Comparison of ENCODE assay signal across 9 cellular contexts in the genomic region with DNA sequence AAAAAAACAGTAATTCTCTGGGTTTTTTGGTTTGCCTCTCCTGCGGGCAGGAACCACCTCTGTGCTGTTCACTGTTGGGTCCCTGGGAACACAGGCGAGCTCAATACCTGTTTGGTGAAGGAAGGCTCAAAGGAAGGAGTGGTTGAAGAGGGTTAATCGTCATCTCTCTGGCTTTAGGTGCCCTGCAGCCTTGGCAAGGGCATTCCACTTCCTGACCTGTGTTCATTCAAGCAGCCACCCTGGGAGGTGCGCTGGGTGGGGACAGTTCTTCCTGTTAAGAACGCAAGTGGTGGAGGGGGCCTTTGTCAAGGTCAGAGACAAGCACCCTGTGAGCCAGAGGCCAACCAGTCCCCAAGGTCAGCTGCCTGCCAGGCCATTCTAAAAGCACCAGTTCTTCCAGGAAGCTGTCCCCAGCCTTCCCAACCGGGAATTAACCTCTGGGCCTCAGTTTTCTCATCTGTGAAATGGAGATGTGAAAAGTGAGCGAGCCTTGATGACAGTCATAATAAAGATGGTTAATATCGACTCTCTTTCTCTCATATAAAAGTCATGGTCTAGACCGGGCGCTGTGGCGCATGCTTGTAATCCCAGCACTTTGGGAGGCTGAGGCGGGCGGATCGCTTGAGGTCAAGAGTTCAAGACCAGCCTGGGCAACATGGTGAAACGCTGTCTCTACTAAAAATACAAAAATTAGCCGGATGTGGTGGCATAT. TPM values are rescaled to one million over a fixed set of nuclear protein-coding genes. Genes with fewer than 3 reads are reported as not detected.
DNase-seq lines count a peak whose midpoint lies in the region; ATAC-seq, FAIRE-seq and TF ChIP-seq lines count a peak whose summit lies in the region.
"Had no signal": no experiment of that assay in that cellular context is flagged by ENCODE, and none has a peak within 500 bp of the region (broad histone marks: within the 10 kb centered on the region; RNA-seq: fewer than 3 reads in every experiment).

No MANE protein-coding gene starts in this region.

- no TSS peak for BruUV-seq in HepG2 (replicated peaks; lab: Mats Ljungman, UMichigan)

- H3K27ac ChIP-seq in HepG2 (ENCODE audit: extremely low read length, insufficient read depth, low read length) (no peak overlapping the region), vagina (peak overlapping the region; percentile 66), tibial nerve (peak overlapping the region in 1 of 4 donors; percentile 64)

- TF ChIP-seq EP300 in HepG2 (IDR thresholded peaks at IDR 0.05; ENCODE audit: low read depth in 2 of 2, low read length in 2 of 2) (no peak), HepG2 (CRISPR knock-in tag; IDR thresholded peaks at IDR 0.05; ENCODE audit: borderline replicate concordance) (no peak), tibial nerve (IDR thresholded peaks at IDR 0.05) (no peak)

- FAIRE-seq in HepG2 (lab: Jason Lieb, UNC), result no peak

- no peak for TF ChIP-seq RAD21 in HepG2 (CRISPR knock-in tag; IDR thresholded peaks at IDR 0.05)

- H3K9me3 ChIP-seq in HepG2 (ENCODE audit: low read length) (no peaks in the 10 kb centered on the region), vagina (no peaks in the 10 kb centered on the region), tibial nerve (no peaks in the 10 kb centered on the region)

- H3K79me2 ChIP-seq in HepG2 (ENCODE audit: insufficient read depth, low read length), result peaks cover 30% of the 10 kb centered on the region

- in situ Hi-C loops in HepG2 (cut with HindIII; ENCODE audit: extremely low pct_ligation_motif_present, low pct_unique_long_range_greater_than_20kb), result no loop called here

- no peak for ATAC-seq in HepG2
- ATAC-seq in HG02885 (IDR thresholded peaks at IDR 0.05; ENCODE audit: poor library complexity, unreplicated experiment), result no peak

- H3K4me1 ChIP-seq in HepG2 (ENCODE audit: insufficient read depth, low read length), result peaks cover 82% of the 10 kb centered on the region
- peaks cover 40% of the 10 kb centered on the region for H3K4me1 ChIP-seq in vagina
- peaks cover 0 to 38% (median 12%) of the 10 kb centered on the region in 4 donors for H3K4me1 ChIP-seq in tibial nerve

- TF ChIP-seq POLR2A in HepG2 (IDR thresholded peaks at IDR 0.05; ENCODE audit: insufficient read depth in 1 of 2, low read depth in 2 of 2, low read length in 2 of 2) (no peak), vagina (IDR thresholded peaks at IDR 0.05) (no peak), tibial nerve (IDR thresholded peaks at IDR 0.05) (no peak)

- CTCF ChIA-PET in HepG2 (lab: Yijun Ruan, JAX; ENCODE audit: low intra/inter-chr PET ratio, low total read pairs), result no interaction called here

- no peak overlapping the region for H3K9ac ChIP-seq in HepG2 (ENCODE audit: insufficient read depth, low read depth, low read length)

- no peak overlapping the region for H3K4me2 ChIP-seq in HepG2 (ENCODE audit: low read depth, low read length)

- POLR2A ChIA-PET in HepG2 (lab: Yijun Ruan, JAX), result interaction anchor here (0.9 to 1.0 kb wide), 2 partner anchors 13 to 38 kb away, joined by 3 to 5 read pairs; no protein-coding TSS in a partner anchor

- intact Hi-C loops in HepG2 (cut with micrococcal nuclease; ENCODE audit: unreplicated experiment) (no loop called here), vagina (cut with DNase I) (no loop called here)

- 81% methylated on average over 16 of the region's 16 CpGs for WGBS in HepG2 (ENCODE audit: low lambda C conversion rate)
- WGBS in tibial nerve, 2 donors, result 75 to 83% methylated on average over 16 of the region's 16 CpGs

- H4K20me1 ChIP-seq in HepG2 (ENCODE audit: insufficient read depth, low read length), result peaks cover 14% of the 10 kb centered on the region; the same call in 1 of the 2 replicates

- H3K27me3 ChIP-seq in HepG2 (ENCODE audit: control insufficient read depth in 1 of 2, insufficient read depth in 2 of 2, low read length in 2 of 2), result no peaks in the 10 kb centered on the region; a peak in 1 of 5 replicates
- H3K27me3 ChIP-seq in vagina, result no peaks in the 10 kb centered on the region
- H3K27me3 ChIP-seq in tibial nerve, result no peaks in the 10 kb centered on the region

- H3K4me3 ChIP-seq in HepG2 (replicated peaks in 1 of 3; ENCODE audit: insufficient read depth in 1 of 3, low read depth in 2 of 3, low read length in 3 of 3) (no peak overlapping the region), vagina (no peak overlapping the region), tibial nerve (no peak overlapping the region)

- DNase-seq in stimulated activated CD4-positive, alpha-beta T cell treated with anti-CD3 and anti-CD28 coated beads, Interleukin-15, amount 100 ng/mL, for 24 hours, result peak; percentile 54
- DNase-seq in stimulated activated CD4-positive, alpha-beta T cell treated with anti-CD3 and anti-CD28 coated beads, Interleukin-12 subunit alpha, Interleukin-12 subunit beta, amount 100 ng/mL, for 4 hours, result no peak
- DNase-seq in activated effector memory CD4-positive, alpha-beta T cell treated with anti-CD3 and anti-CD28 coated beads, Interleukin-2, amount 50 U/mL, for 16 hours, result peak; percentile 85
- DNase-seq in HepG2 (ENCODE audit: low spot score) (no peak), vagina (ENCODE audit: extremely low spot score in 2 of 2) (no peak), tibial nerve (ENCODE audit: low spot score in 2 of 2) (no peak), HCEC 1CT (no peak)
- DNase-seq: C1 segment of cervical spinal cord had no signal

- TF ChIP-seq CTCF in HepG2 (CRISPR knock-in tag; IDR thresholded peaks at IDR 0.05) (no peak), vagina (IDR thresholded peaks at IDR 0.05) (no peak), tibial nerve (IDR thresholded peaks at IDR 0.05) (no peak)

- H2AFZ ChIP-seq in HepG2 (ENCODE audit: low read length), result no peak overlapping the region

- H3K36me3 ChIP-seq in HepG2 (replicated peaks in 1 of 2; ENCODE audit: control insufficient read depth in 1 of 2, insufficient read depth in 2 of 2, low read length in 2 of 2) (peaks cover 0 to 3% of the 10 kb centered on the region in 2 experiments; a peak in 2 of 5 replicates), vagina (no peaks in the 10 kb centered on the region), tibial nerve (peaks cover 0 to 3% (median 0%) of the 10 kb centered on the region in 3 donors)

TF ChIP-seq in HepG2, 621 proteins besides CTCF, POLR2A, EP300 and RAD21 (continues in another document):
- TF ChIP-seq ZNF33A (CRISPR knock-in tag; IDR thresholded peaks at IDR 0.05; ENCODE audit: borderline replicate concordance) (no peak), RELA (CRISPR knock-in tag; IDR thresholded peaks at IDR 0.05) (no peak), PLRG1 (conservative IDR thresholded peaks at IDR 0.05) (no peak), SMARCE1 (IDR thresholded peaks at IDR 0.05; ENCODE audit: borderline replicate concordance) (no peak), PHF20 (CRISPR knock-in tag; IDR thresholded peaks at IDR 0.05) (no peak)

RNA-seq across cellular contexts. Expression of a gene that starts 6.3 kb away (rescaled TPM):
- total RNA-seq in HepG2 (2016; rRNA removed; fragmentation: Illumina TruSeq; extraction: Trizol) (11.0 and 14.6 TPM in 2 replicates), vagina (16.5 TPM), tibial nerve (10 to 100 TPM; 14.1 to 24.3 (median 18.1) TPM)
- total RNA-seq in HepG2 (2016; cell fraction: cytosol; rRNA removed; fragmentation: Illumina TruSeq; extraction: Trizol; ENCODE audit: low read depth), result 10.8 and 12.5 TPM in 2 replicates
- total RNA-seq in HepG2 (2016; cell fraction: insoluble cytoplasmic fraction; rRNA removed; fragmentation: Illumina TruSeq; extraction: Trizol), result 9.8 and 14.8 TPM in 2 replicates
- total RNA-seq in HepG2 (2016; cell fraction: membrane; rRNA removed; fragmentation: Illumina TruSeq; extraction: Trizol), result 18.2 and 24.9 TPM in 2 replicates
- 14.1 and 17.3 TPM in 2 replicates for total RNA-seq in HepG2 (2016; cell fraction: nucleus; rRNA removed; fragmentation: Illumina TruSeq; extraction: Trizol)
- 31.3 and 32.2 TPM in 2 replicates for polyA plus RNA-seq in HepG2 (2011; rRNA removed)
- 28.4 and 38.7 TPM in 2 replicates for polyA plus RNA-seq in HepG2 (2011; cell fraction: cytosol; rRNA removed)
- polyA plus RNA-seq in HepG2 (2011; cell fraction: nucleus; rRNA removed), result 37.5 and 40.2 TPM in 2 replicates
- polyA plus RNA-seq in HepG2 (2012), result 10.8 and 12.9 TPM in 2 replicates
- 19.8 and 23.7 TPM in 2 replicates for polyA plus RNA-seq in HepG2 (2016; cell fraction: cytosol; fragmentation: Illumina TruSeq; extraction: Trizol; ENCODE audit: low read depth)
- 19.7 and 25.0 TPM in 2 replicates for polyA plus RNA-seq in HepG2 (2016; cell fraction: insoluble cytoplasmic fraction; fragmentation: Illumina TruSeq; extraction: Trizol; ENCODE audit: low read depth)
- polyA plus RNA-seq in HepG2 (2016; cell fraction: membrane; fragmentation: Illumina TruSeq; extraction: Trizol; ENCODE audit: low read depth), result 27.0 and 27.4 TPM in 2 replicates
- 24.9 and 31.1 TPM in 2 replicates for polyA plus RNA-seq in HepG2 (2016; cell fraction: nucleus; fragmentation: Illumina TruSeq; extraction: Trizol; ENCODE audit: insufficient read depth, low read depth)
- 46.1 and 174 TPM in 2 replicates for polyA minus RNA-seq in HepG2 (2011; rRNA and poly(A)+ RNA removed; ENCODE audit: low replicate concordance)
- polyA minus RNA-seq in HepG2 (2011; cell fraction: cytosol; rRNA and poly(A)+ RNA removed), result 32.2 and 38.9 TPM in 2 replicates
- 32.4 and 35.6 TPM in 2 replicates for polyA minus RNA-seq in HepG2 (2011; cell fraction: nucleus; rRNA and poly(A)+ RNA removed)

RNA-seq across cellular contexts. Expression of a gene that starts 16.6 kb away (rescaled TPM):
- total RNA-seq in HepG2 (2016; rRNA removed; fragmentation: Illumina TruSeq; extraction: Trizol), result 1.4 and 1.8 TPM in 2 replicates
- 0.40 and 0.44 TPM in 2 replicates for total RNA-seq in HepG2 (2016; cell fraction: cytosol; rRNA removed; fragmentation: Illumina TruSeq; extraction: Trizol; ENCODE audit: low read depth)
- total RNA-seq in HepG2 (2016; cell fraction: insoluble cytoplasmic fraction; rRNA removed; fragmentation: Illumina TruSeq; extraction: Trizol), result 1.3 TPM in 2 replicates
- total RNA-seq in HepG2 (2016; cell fraction: membrane; rRNA removed; fragmentation: Illumina TruSeq; extraction: Trizol), result 1.3 and 1.4 TPM in 2 replicates
- total RNA-seq in HepG2 (2016; cell fraction: nucleus; rRNA removed; fragmentation: Illumina TruSeq; extraction: Trizol), result 2.7 and 3.3 TPM in 2 replicates
- 1.1 and 1.3 TPM in 2 replicates for polyA plus RNA-seq in HepG2 (2011; rRNA removed)
- 0.43 and 0.51 TPM in 2 replicates for polyA plus RNA-seq in HepG2 (2011; cell fraction: cytosol; rRNA removed)
- 9.3 TPM in 2 replicates for polyA plus RNA-seq in HepG2 (2011; cell fraction: nucleus; rRNA removed)
- polyA plus RNA-seq in HepG2 (2012), result 4.2 and 6.2 TPM in 2 replicates
- 0.32 and 0.34 TPM in 2 replicates for polyA plus RNA-seq in HepG2 (2016; cell fraction: cytosol; fragmentation: Illumina TruSeq; extraction: Trizol; ENCODE audit: low read depth)
- polyA plus RNA-seq in HepG2 (2016; cell fraction: insoluble cytoplasmic fraction; fragmentation: Illumina TruSeq; extraction: Trizol; ENCODE audit: low read depth), result 2.6 and 3.8 TPM in 2 replicates
- polyA plus RNA-seq in HepG2 (2016; cell fraction: membrane; fragmentation: Illumina TruSeq; extraction: Trizol; ENCODE audit: low read depth), result 0.70 and 0.76 TPM in 2 replicates
- polyA plus RNA-seq in HepG2 (2016; cell fraction: nucleus; fragmentation: Illumina TruSeq; extraction: Trizol; ENCODE audit: insufficient read depth, low read depth), result 16.0 and 18.9 TPM in 2 replicates
- 2.1 and 4.2 TPM in 2 replicates for polyA minus RNA-seq in HepG2 (2011; rRNA and poly(A)+ RNA removed; ENCODE audit: low replicate concordance)
- polyA minus RNA-seq in HepG2 (2011; cell fraction: cytosol; rRNA and poly(A)+ RNA removed), result 1.8 and 2.5 TPM in 2 replicates
- 3.6 and 4.4 TPM in 2 replicates for polyA minus RNA-seq in HepG2 (2011; cell fraction: nucleus; rRNA and poly(A)+ RNA removed)
- 10.6 TPM for total RNA-seq in vagina
- total RNA-seq in tibial nerve, result 10 to 100 TPM in 3 of 4 donors, 1 to 10 TPM in 1; 9.4 to 18.3 (median 12.2) TPM

Comparison
In these comparisons a context has a peak if more than half of its experiments do, and no peak if none do; other contexts are left out.
1. DNase-seq: peak in stimulated activated CD4-positive, alpha-beta T cell treated with anti-CD3 and anti-CD28 coated beads, Interleukin-15, amount 100 ng/mL, for 24 hours (single experiment) and activated effector memory CD4-positive, alpha-beta T cell treated with anti-CD3 and anti-CD28 coated beads, Interleukin-2, amount 50 U/mL, for 16 hours (single experiment); none in stimulated activated CD4-positive, alpha-beta T cell treated with anti-CD3 and anti-CD28 coated beads, Interleukin-12 subunit alpha, Interleukin-12 subunit beta, amount 100 ng/mL, for 4 hours (single experiment), HepG2 (single experiment), vagina (0 of 2), tibial nerve (0 of 2) and HCEC 1CT (single experiment).